Comparison of ENCODE assay signal across 8 cellular contexts in genomic region chr12:132356686-132357622, GRCh38. TPM values are rescaled to one million over a fixed set of nuclear protein-coding genes. Genes with fewer than 3 reads are reported as not detected.
A peak's percentile ranks its signal among the peaks of the same experiment; 100 is the strongest.
DNase-seq lines count a peak whose midpoint lies in the region; ATAC-seq and TF ChIP-seq lines count a peak whose summit lies in the region.

No MANE protein-coding gene starts in this region.

- 0 out of 2 replicates have a peak overlapping the region, but pooled peaks have one; percentile 36 for H2AFZ ChIP-seq in SK-N-SH (ENCODE audit: low read depth)

- TF ChIP-seq POLR2A in erythroblast (IDR thresholded peaks at IDR 0.05; ENCODE audit: low read length), result no peak

- peak overlapping the region; percentile 57; the same call in 1 of the 2 replicates for H3K4me2 ChIP-seq in SK-N-SH

- H3K36me3 ChIP-seq in SK-N-SH (replicated peaks in 1 of 2; ENCODE audit: control insufficient read depth in 1 of 2, insufficient read depth in 2 of 2, low read length in 1 of 2), result no peaks in the 10 kb centered on the region

- H3K27me3 Mint-ChIP-seq in activated naive CD4-positive, alpha-beta T cell treated with anti-CD3 and anti-CD28 coated beads for 36 hours (ENCODE audit: low read depth), result peaks cover 3% of the 10 kb centered on the region

- no peak for TF ChIP-seq EP300 in SK-N-SH (IDR thresholded peaks at IDR 0.05; ENCODE audit: borderline replicate concordance in 1 of 2, low read depth in 1 of 2, low read length in 1 of 2)

- CTCF ChIA-PET in activated naive CD4-positive, alpha-beta T cell treated with anti-CD3 and anti-CD28 coated beads for 36 hours (lab: Charles Lee), result no interaction called here
- CTCF ChIA-PET in SK-N-SH (lab: Yijun Ruan, JAX), result no interaction called here

- intact Hi-C loops in activated naive CD4-positive, alpha-beta T cell treated with anti-CD3 and anti-CD28 coated beads for 36 hours (cut with micrococcal nuclease), result no loop called here

- no peaks in the 10 kb centered on the region for H4K20me1 ChIP-seq in SK-N-SH (ENCODE audit: insufficient read depth)

- no peaks in the 10 kb centered on the region for H3K9me3 ChIP-seq in SK-N-SH

- H3K9me2 ChIP-seq in SK-N-SH, result no peaks in the 10 kb centered on the region

- no peaks in the 10 kb centered on the region for H3K79me2 ChIP-seq in SK-N-SH (ENCODE audit: insufficient read depth)

- peaks cover 63% of the 10 kb centered on the region for H3K27me3 ChIP-seq in SK-N-SH (ENCODE audit: insufficient read depth)

- no peak for TF ChIP-seq RAD21 in SK-N-SH (IDR thresholded peaks at IDR 0.05; ENCODE audit: low read length)

- no peak overlapping the region for H3K27ac ChIP-seq in SK-N-SH (ENCODE audit: low read depth in 2 of 2, low read length in 1 of 2)

- POLR2A ChIA-PET in SK-N-SH (lab: Yijun Ruan, JAX), result no interaction called here

- H3K4me3 Mint-ChIP-seq in activated naive CD4-positive, alpha-beta T cell treated with anti-CD3 and anti-CD28 coated beads for 36 hours, result no peak overlapping the region

- no peak overlapping the region for H3K27ac Mint-ChIP-seq in activated naive CD4-positive, alpha-beta T cell treated with anti-CD3 and anti-CD28 coated beads for 36 hours

- peaks cover 2% of the 10 kb centered on the region for H3K9me3 Mint-ChIP-seq in activated naive CD4-positive, alpha-beta T cell treated with anti-CD3 and anti-CD28 coated beads for 36 hours

- H3K36me3 Mint-ChIP-seq in activated naive CD4-positive, alpha-beta T cell treated with anti-CD3 and anti-CD28 coated beads for 36 hours (ENCODE audit: low read depth), result no peaks in the 10 kb centered on the region

- 17% methylated on average over 22 of the region's 37 CpGs for WGBS in SK-N-SH (ENCODE audit: low lambda C conversion rate)

- TF ChIP-seq CTCF in SK-N-SH (IDR thresholded peaks at IDR 0.05), result no peak

- DNase-seq in activated naive CD4-positive, alpha-beta T cell treated with anti-CD3 and anti-CD28 coated beads for 36 hours, result peak; percentile 50
- DNase-seq in activated naive CD4-positive, alpha-beta T cell treated with Interleukin-2 at 50 U/mL for 16 hours, result no peak
- no peak for DNase-seq in SK-N-SH
- peak; percentile 62 for DNase-seq in glomerular visceral epithelial cell (ENCODE audit: extremely low spot score)
- peak; percentile 63 for DNase-seq in superior temporal gyrus (ENCODE audit: extremely low spot score)
- DNase-seq in erythroblast (lab: John Stamatoyannopoulos, UW), result no peak

- H3K4me1 Mint-ChIP-seq in activated naive CD4-positive, alpha-beta T cell treated with anti-CD3 and anti-CD28 coated beads for 36 hours (ENCODE audit: low read depth), result peaks cover 3% of the 10 kb centered on the region

- H3K4me1 ChIP-seq in SK-N-SH (ENCODE audit: control insufficient read depth in 1 of 2, insufficient read depth in 2 of 2, low read depth in 1 of 2, low read length in 1 of 2), result no peaks in the 10 kb centered on the region

- peak overlapping the region in 1 of 2 experiments; percentile 1; a peak in 1 of 4 replicates for H3K4me3 ChIP-seq in SK-N-SH (ENCODE audit: low read depth in 2 of 2, low read length in 1 of 2)

- ATAC-seq in GM21576 (IDR thresholded peaks at IDR 0.05; ENCODE audit: unreplicated experiment) (no peak), HG02840 (IDR thresholded peaks at IDR 0.05; ENCODE audit: low FRiP score, unreplicated experiment) (no peak)

- H3K9ac ChIP-seq in SK-N-SH, result no peak overlapping the region

- H3F3A ChIP-seq in SK-N-SH (replicated peaks; ENCODE audit: insufficient read depth), result no peaks in the 10 kb centered on the region

TF ChIP-seq in SK-N-SH, 30 proteins besides CTCF, POLR2A, EP300 and RAD21:
- TF ChIP-seq POLR2AphosphoS5 (IDR thresholded peaks at IDR 0.05; ENCODE audit: low read depth, low read length) (no peak), FOSL2 (IDR thresholded peaks at IDR 0.05; ENCODE audit: borderline replicate concordance, low read depth) (peak; percentile 46; the same call in 1 of the 2 replicates), CHD2 (IDR thresholded peaks at IDR 0.05; ENCODE audit: low read length, partially characterized antibody) (no peak), SMC3 (IDR thresholded peaks at IDR 0.05; ENCODE audit: low read depth, low read length) (no peak)

RNA-seq across cellular contexts. Expression of gene GALNT9, which starts 27.6 kb away (rescaled TPM):
- total RNA-seq in activated naive CD4-positive, alpha-beta T cell treated with anti-CD3 and anti-CD28 coated beads for 36 hours, result 1 to 10 TPM in 1 of 2 experiments, under 1 TPM in 1; 0.86 to 1.2 TPM
- polyA plus RNA-seq in SK-N-SH (2012; rRNA removed), result not detected in 2 replicates
- 0.01 TPM in 1 of 2 replicates, not detected in the other for polyA plus RNA-seq in SK-N-SH (2012; cell fraction: cytosol; rRNA removed)
- 0.22 TPM in 1 of 2 replicates, not detected in the other for polyA plus RNA-seq in SK-N-SH (2012; cell fraction: nucleus; rRNA removed)

Comparison
In these comparisons a context has a peak if more than half of its experiments do, and no peak if none do; other contexts are left out.
1. DNase-seq: peak in activated naive CD4-positive, alpha-beta T cell treated with anti-CD3 and anti-CD28 coated beads for 36 hours (single experiment), glomerular visceral epithelial cell (single experiment) and superior temporal gyrus (single experiment); none in activated naive CD4-positive, alpha-beta T cell treated with Interleukin-2 at 50 U/mL for 16 hours (single experiment), SK-N-SH (single experiment) and erythroblast (0 of 2).